1 cellular context compared by ENCODE assay signal in genomic region chr2:226732478-226733188, GRCh38.
TF ChIP-seq lines count a peak whose summit lies in the region.

No MANE protein-coding gene starts in this region.

TF ChIP-seq in IMR-90, 13 proteins besides CTCF, POLR2A, EP300 and RAD21 (continued from another document):
- TF ChIP-seq USF2 (IDR thresholded peaks at IDR 0.05; ENCODE audit: low read depth, low read length) (no peak), ELK1 (IDR thresholded peaks at IDR 0.05; ENCODE audit: borderline replicate concordance, low read depth, low read length) (no peak), MXI1 (IDR thresholded peaks at IDR 0.05; ENCODE audit: borderline replicate concordance, low read depth, low read length) (no peak), RCOR1 (IDR thresholded peaks at IDR 0.05; ENCODE audit: insufficient replicate concordance, low read length) (no peak), BHLHE40 (IDR thresholded peaks at IDR 0.05; ENCODE audit: low read depth, low read length) (no peak)
